24 cellular contexts compared by ENCODE assay signal in the genomic region with DNA sequence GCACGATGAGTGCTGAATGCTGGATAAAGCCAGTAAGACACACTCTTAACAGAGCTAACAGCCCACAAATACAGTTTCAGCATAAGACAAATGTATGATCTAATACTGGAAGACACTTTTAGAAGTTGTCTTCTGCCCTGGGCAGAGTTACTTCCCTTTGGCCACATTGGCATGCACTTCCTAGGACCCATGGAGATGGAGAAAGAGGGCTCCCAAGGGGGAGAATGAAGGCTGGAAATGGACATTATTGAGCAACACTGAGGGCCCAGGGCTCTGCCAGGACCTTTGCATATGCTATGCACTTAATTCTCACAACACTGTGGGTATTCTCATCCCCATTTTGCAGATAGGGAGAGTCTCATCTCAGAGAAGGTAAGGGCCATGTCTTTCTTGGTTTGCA.
"Had no signal": no experiment of that assay in that cellular context is flagged by ENCODE, and none has a peak within 500 bp of the region (broad histone marks: within the 10 kb centered on the region; RNA-seq: fewer than 3 reads in every experiment).

No MANE protein-coding gene starts in this region.

- H3K4me3 ChIP-seq: coronary artery, esophagus muscularis mucosa, lower lobe of right lung, mucosa of descending colon, neural progenitor cell, sigmoid colon, suprapubic skin, transverse colon, upper lobe of right lung had no signal

- H3K4me1 ChIP-seq: lower lobe of right lung, neural progenitor cell, parathyroid adenoma, sigmoid colon, suprapubic skin, transverse colon, upper lobe of right lung had no signal

- H3K4me2 ChIP-seq: neural progenitor cell had no signal

- H3K27ac ChIP-seq: coronary artery, esophagus muscularis mucosa, lower lobe of right lung, neural progenitor cell, parathyroid adenoma, sigmoid colon, suprapubic skin, transverse colon, upper lobe of right lung had no signal

- H3K36me3 ChIP-seq: esophagus muscularis mucosa, lower lobe of right lung, neural progenitor cell, sigmoid colon, suprapubic skin, transverse colon, upper lobe of right lung had no signal

- H2AFZ ChIP-seq: neural progenitor cell, parathyroid adenoma had no signal

- ATAC-seq: left colon; lower lobe of right lung; mucosa of descending colon; stimulated activated effector memory CD8-positive, alpha-beta T cell treated with anti-CD3 and anti-CD28 coated beads, Interleukin-12 subunit alpha, Interleukin-12 subunit beta, amount 100 ng/mL, for 72 hours; upper lobe of right lung had no signal

- H3K9me3 ChIP-seq: esophagus muscularis mucosa, lower lobe of right lung, mucosa of descending colon, sigmoid colon, suprapubic skin, transverse colon, upper lobe of right lung had no signal

- H3K27me3 ChIP-seq: esophagus muscularis mucosa, neural progenitor cell, sigmoid colon, suprapubic skin, transverse colon, upper lobe of right lung had no signal

- H3K9ac ChIP-seq: neural progenitor cell, parathyroid adenoma had no signal

- DNase-seq: dermis blood vessel endothelial cell; effector memory CD4-positive, alpha-beta T cell; foreskin melanocyte; glutamatergic neuron; hypothalamus; immature natural killer cell; islet precursor cell; kidney glomerular epithelial cell; left colon; lower lobe of right lung; mucosa of descending colon; naive B cell; sigmoid colon; stimulated activated CD4-positive, alpha-beta T cell treated with anti-CD3 and anti-CD28 coated beads, Interleukin-2, amount 100 ng/mL, for 24 hours; stimulated activated CD4-positive, alpha-beta T cell treated with anti-CD3 and anti-CD28 coated beads, Interleukin-4, amount 100 ng/mL, for 24 hours; stimulated activated naive CD4-positive, alpha-beta T cell treated with Interleukin-2 at 50 U/mL for 16 hours; transverse colon; upper lobe of right lung had no signal
